In genomic region chr15:42494998-42495360, GRCh38 we compare ENCODE assay signal across 8 cellular contexts. TPM values are rescaled to one million over a fixed set of nuclear protein-coding genes. Genes with fewer than 3 reads are reported as not detected.
DNase-seq lines count a peak whose midpoint lies in the region; ATAC-seq and TF ChIP-seq lines count a peak whose summit lies in the region.

No MANE protein-coding gene starts in this region.

- H3K4me3 ChIP-seq in neutrophil (ENCODE audit: low read depth in 1 of 2, low read length in 1 of 2): peak overlapping the region; percentile 76 to 83

- no peak for TF ChIP-seq CTCF in Calu3 (IDR thresholded peaks at IDR 0.05; ENCODE audit: unreplicated experiment)
- TF ChIP-seq CTCF in glutamatergic neuron (IDR thresholded peaks at IDR 0.05; ENCODE audit: partially characterized antibody, unreplicated experiment): no peak
- TF ChIP-seq CTCF in neutrophil (IDR thresholded peaks at IDR 0.05): no peak
- no peak for TF ChIP-seq CTCF in GM13976 (IDR thresholded peaks at IDR 0.05; ENCODE audit: borderline replicate concordance, control extremely low read depth, extremely low read depth, insufficient read depth, missing control alignments)

- peak overlapping the region; percentile 92 for H3K27ac ChIP-seq in neutrophil

- peaks cover 5% of the 10 kb centered on the region for H3K36me3 ChIP-seq in neutrophil

- in situ Hi-C loops in GM13976 (cut with MboI; ENCODE audit: low sequenced_read_pairs, unreplicated experiment): no loop called here

- H3K36me3 Mint-ChIP-seq in Calu3 (ENCODE audit: insufficient read depth, unreplicated experiment): peaks cover 40% of the 10 kb centered on the region
- H3K36me3 Mint-ChIP-seq in IgD-negative memory B cell: no peaks in the 10 kb centered on the region
- H3K36me3 Mint-ChIP-seq in activated naive CD4-positive, alpha-beta T cell treated with anti-CD3 and anti-CD28 coated beads, Interleukin-2, amount 50 U/mL, for 72 hours: peaks cover 24 to 25% of the 10 kb centered on the region in 2 donors
- no peaks in the 10 kb centered on the region for H3K36me3 Mint-ChIP-seq in glutamatergic neuron (ENCODE audit: unreplicated experiment)

- ATAC-seq in activated naive CD4-positive, alpha-beta T cell treated with anti-CD3 and anti-CD28 coated beads, Interleukin-2, amount 50 U/mL, for 72 hours: peak; percentile 1 to 14
- no peak for ATAC-seq in HG02588 (IDR thresholded peaks at IDR 0.05; ENCODE audit: unreplicated experiment)

- peaks cover 70 to 79% of the 10 kb centered on the region in 2 experiments for H3K4me1 ChIP-seq in neutrophil (ENCODE audit: control insufficient read depth in 1 of 2, insufficient read depth in 1 of 2, low read depth in 1 of 2, low read length in 1 of 2)

- no peaks in the 10 kb centered on the region for H3K9me3 Mint-ChIP-seq in Calu3 (ENCODE audit: low read depth, unreplicated experiment)
- no peaks in the 10 kb centered on the region for H3K9me3 Mint-ChIP-seq in IgD-negative memory B cell
- no peaks in the 10 kb centered on the region for H3K9me3 Mint-ChIP-seq in activated naive CD4-positive, alpha-beta T cell treated with anti-CD3 and anti-CD28 coated beads, Interleukin-2, amount 50 U/mL, for 72 hours
- H3K9me3 Mint-ChIP-seq in glutamatergic neuron (ENCODE audit: unreplicated experiment): peaks cover 17% of the 10 kb centered on the region

- CTCF ChIA-PET in Calu3 (lab: Charles Lee): interaction anchor here (0.6 kb wide), 1 partner anchor 132 kb away, joined by 6 read pairs; no protein-coding TSS in a partner anchor

- H3K27ac Mint-ChIP-seq in Calu3 (ENCODE audit: unreplicated experiment) (peak overlapping the region; percentile 63), IgD-negative memory B cell (peak overlapping the region; percentile 82 to 94 (median 93)), glutamatergic neuron (ENCODE audit: unreplicated experiment) (peak overlapping the region; percentile 86)
- H3K27ac Mint-ChIP-seq in activated naive CD4-positive, alpha-beta T cell treated with anti-CD3 and anti-CD28 coated beads, Interleukin-2, amount 50 U/mL, for 72 hours: peak overlapping the region; percentile 87 to 97

- H3K9me3 ChIP-seq in neutrophil: no peaks in the 10 kb centered on the region

- peaks cover 13% of the 10 kb centered on the region for H3K4me1 Mint-ChIP-seq in Calu3 (ENCODE audit: low read depth, unreplicated experiment)
- peaks cover 48 to 68% (median 59%) of the 10 kb centered on the region in 3 donors for H3K4me1 Mint-ChIP-seq in IgD-negative memory B cell
- peaks cover 15% of the 10 kb centered on the region for H3K4me1 Mint-ChIP-seq in glutamatergic neuron (ENCODE audit: low read depth, unreplicated experiment)

- peak overlapping the region; percentile 90 for H3K4me3 Mint-ChIP-seq in Calu3 (ENCODE audit: low read depth, unreplicated experiment)
- peak overlapping the region; percentile 95 to 98 (median 98) for H3K4me3 Mint-ChIP-seq in IgD-negative memory B cell
- peak overlapping the region; percentile 100 for H3K4me3 Mint-ChIP-seq in glutamatergic neuron (ENCODE audit: unreplicated experiment)

- DNase-seq in Calu3 (peak; percentile 30), glutamatergic neuron (no peak), posterior vena cava (ENCODE audit: low spot score) (no peak), GM13976 (ENCODE audit: low spot score) (no peak)
- DNase-seq in activated naive CD4-positive, alpha-beta T cell treated with anti-CD3 and anti-CD28 coated beads, Interleukin-2, amount 50 U/mL, for 72 hours (ENCODE audit: low spot score in 2 of 2): peak in 1 of 2 donors; percentile 54

- intact Hi-C loops in Calu3 (cut with micrococcal nuclease; ENCODE audit: unreplicated experiment) (no loop called here), posterior vena cava (cut with DNase I) (loop anchor here in 1 of 2 donors (5.0 kb wide), 1 partner anchor 563 kb away; no protein-coding TSS in a partner anchor)

- no peaks in the 10 kb centered on the region for H3K27me3 Mint-ChIP-seq in Calu3 (ENCODE audit: unreplicated experiment)
- peaks cover 2% of the 10 kb centered on the region for H3K27me3 Mint-ChIP-seq in IgD-negative memory B cell
- H3K27me3 Mint-ChIP-seq in glutamatergic neuron (ENCODE audit: unreplicated experiment): peaks cover 11% of the 10 kb centered on the region

- TSS peak; percentile 53 for BruUV-seq in Calu3 (replicated peaks; lab: Mats Ljungman, UMichigan)

- no peaks in the 10 kb centered on the region for H3K27me3 ChIP-seq in neutrophil

RNA-seq across cellular contexts. Expression of gene SNAP23, which starts 0.5 kb away (rescaled TPM):
- total RNA-seq in Calu3 (2022) (53.7 and 54.8 TPM in 2 replicates), glutamatergic neuron (ENCODE audit: unreplicated experiment) (15.2 TPM), posterior vena cava (10 to 100 TPM; 48.0 to 55.8 TPM)
- polyA plus RNA-seq in IgD-negative memory B cell: 113 TPM
- 10 to 100 TPM; 66.7 to 68.6 TPM for total RNA-seq in activated naive CD4-positive, alpha-beta T cell treated with anti-CD3 and anti-CD28 coated beads, Interleukin-2, amount 50 U/mL, for 72 hours

RNA-seq across cellular contexts. Expression of gene ZNF106, which starts 4.0 kb away (rescaled TPM):
- 26.4 and 34.7 TPM in 2 replicates for total RNA-seq in Calu3 (2022)
- 66.5 TPM for polyA plus RNA-seq in IgD-negative memory B cell
- total RNA-seq in activated naive CD4-positive, alpha-beta T cell treated with anti-CD3 and anti-CD28 coated beads, Interleukin-2, amount 50 U/mL, for 72 hours: 10 to 100 TPM; 58.5 to 62.8 TPM
- 37.2 TPM for total RNA-seq in glutamatergic neuron (ENCODE audit: unreplicated experiment)
- total RNA-seq in posterior vena cava: 10 to 100 TPM; 70.1 to 84.2 TPM

RNA-seq across cellular contexts. Expression of gene LRRC57, which starts 53.6 kb away (rescaled TPM):
- total RNA-seq in Calu3 (2022) (9.2 and 13.7 TPM in 2 replicates), glutamatergic neuron (ENCODE audit: unreplicated experiment) (38.5 TPM), posterior vena cava (10 to 100 TPM; 13.1 to 14.3 TPM)
- 7.8 TPM for polyA plus RNA-seq in IgD-negative memory B cell
- total RNA-seq in activated naive CD4-positive, alpha-beta T cell treated with anti-CD3 and anti-CD28 coated beads, Interleukin-2, amount 50 U/mL, for 72 hours: 10 to 100 TPM; 16.1 to 29.6 TPM

RNA-seq across cellular contexts. Expression of gene HAUS2, which starts 53.7 kb away (rescaled TPM):
- total RNA-seq in Calu3 (2022) (10.7 and 11.7 TPM in 2 replicates), glutamatergic neuron (ENCODE audit: unreplicated experiment) (24.5 TPM), posterior vena cava (10 to 100 TPM; 16.1 to 19.5 TPM)
- 31.1 TPM for polyA plus RNA-seq in IgD-negative memory B cell
- 10 to 100 TPM; 37.2 to 87.9 TPM for total RNA-seq in activated naive CD4-positive, alpha-beta T cell treated with anti-CD3 and anti-CD28 coated beads, Interleukin-2, amount 50 U/mL, for 72 hours
